In genomic region chr10:43420369-43421200, GRCh38 we compare ENCODE assay signal across 9 cellular contexts. TPM values are rescaled to one million over a fixed set of nuclear protein-coding genes. Genes with fewer than 3 reads are reported as not detected.
DNase-seq lines count a peak whose midpoint lies in the region; ATAC-seq, FAIRE-seq and TF ChIP-seq lines count a peak whose summit lies in the region.
"Had no signal": no experiment of that assay in that cellular context is flagged by ENCODE, and none has a peak within 500 bp of the region (broad histone marks: within the 10 kb centered on the region; RNA-seq: fewer than 3 reads in every experiment).

No MANE protein-coding gene starts in this region.

- no peaks in the 10 kb centered on the region for H3K9me1 ChIP-seq in endothelial cell of umbilical vein (replicated peaks; ENCODE audit: control insufficient read depth, extremely low read depth, insufficient read depth, low read length)

- no peaks in the 10 kb centered on the region for H3K79me2 ChIP-seq in endothelial cell of umbilical vein (ENCODE audit: control insufficient read depth, insufficient read depth, low read length)

- H3K36me3 ChIP-seq in BJ (ENCODE audit: control insufficient read depth, insufficient read depth, low read length) (no peaks in the 10 kb centered on the region), endothelial cell of umbilical vein (ENCODE audit: control insufficient read depth in 2 of 2, extremely low read depth in 1 of 2, insufficient read depth in 2 of 2, low read length in 2 of 2) (no peaks in the 10 kb centered on the region)

- H3K4me1 ChIP-seq in endothelial cell of umbilical vein (ENCODE audit: control insufficient read depth, extremely low read depth, insufficient read depth, low read length) = peaks cover 16% of the 10 kb centered on the region

- peak overlapping the region; percentile 72 for H3K9ac ChIP-seq in endothelial cell of umbilical vein (replicated peaks; ENCODE audit: extremely low read depth, insufficient read depth, low read length)

- H3K9me3 ChIP-seq in endothelial cell of umbilical vein (replicated peaks; ENCODE audit: control insufficient read depth, insufficient read depth, low read length) = no peaks in the 10 kb centered on the region

- ATAC-seq in GM19023 (IDR thresholded peaks at IDR 0.05; ENCODE audit: unreplicated experiment) (peak; percentile 87), HG03159 (IDR thresholded peaks at IDR 0.05; ENCODE audit: unreplicated experiment) (peak; percentile 76)

- H3K27me3 ChIP-seq in BJ (ENCODE audit: control insufficient read depth, insufficient read depth, low read length) (no peaks in the 10 kb centered on the region), endothelial cell of umbilical vein (ENCODE audit: control insufficient read depth in 2 of 2, insufficient read depth in 2 of 2, low read length in 2 of 2) (no peaks in the 10 kb centered on the region)

- no peaks in the 10 kb centered on the region for H3K36me3 Mint-ChIP-seq in mesothelial cell of epicardium

- peak overlapping the region; percentile 86 for H2AFZ ChIP-seq in endothelial cell of umbilical vein (ENCODE audit: low read depth, low read length)

- TSS peak; percentile 58 for BruUV-seq in endothelial cell of umbilical vein (replicated peaks; lab: Mats Ljungman, UMichigan)

- H3K27ac Mint-ChIP-seq in mesothelial cell of epicardium = peak overlapping the region; percentile 92

- H3K27ac ChIP-seq in endothelial cell of umbilical vein (ENCODE audit: insufficient read depth, low read depth, low read length) = peak overlapping the region; percentile 68

- dilution Hi-C loops in endothelial cell of umbilical vein (cut with MboI; ENCODE audit: extremely low pct_ligation_motif_present, low sequenced_read_pairs) = no loop called here

- H3K27me3 Mint-ChIP-seq in mesothelial cell of epicardium (ENCODE audit: low read depth) = no peaks in the 10 kb centered on the region

- POLR2A ChIA-PET in BJ (lab: Charles Lee) (no interaction called here), endothelial cell of umbilical vein (lab: Charles Lee) (interaction anchor here (0.6 to 1.4 kb wide), 3 partner anchors 11 to 20 kb away, joined by 3 to 6 read pairs (median 4); partner anchors contain the start of genes HNRNPF and ZNF487)

- peak overlapping the region; percentile 40 for H3K4me3 ChIP-seq in BJ (ENCODE audit: low read depth, low read length)
- H3K4me3 ChIP-seq in endothelial cell of umbilical vein (replicated peaks in 1 of 3; ENCODE audit: insufficient read depth in 1 of 3, low read depth in 1 of 3, low read length in 3 of 3) = peak overlapping the region; percentile 11 to 51 (median 37)

- peak; percentile 68 for TF ChIP-seq POLR2A in endothelial cell of umbilical vein (IDR thresholded peaks at IDR 0.05; ENCODE audit: low read depth, low read length)

- H3K4me1 Mint-ChIP-seq in mesothelial cell of epicardium = peaks cover 14% of the 10 kb centered on the region

- DNase-seq in BJ (ENCODE audit: low read depth) (peak; percentile 30), NOMO-1 treated with DMSO at 0.1 percent for 48 hours (lab: John Stamatoyannopoulos, UW; ENCODE audit: unreplicated experiment) (peak; percentile 89), endothelial cell of umbilical vein (ENCODE audit: low read depth, low spot score) (peak; percentile 84), mesothelial cell of epicardium (ENCODE audit: low spot score in 2 of 2, unreplicated experiment in 2 of 2) (peak; percentile 73 to 85)
- peak; percentile 91 for DNase-seq in activated CD8-positive, alpha-beta memory T cell treated with anti-CD3 and anti-CD28 coated beads, Interleukin-2, amount 50 U/mL, for 48 hours
- DNase-seq in stimulated activated CD8-positive, alpha-beta memory T cell treated with anti-CD3 and anti-CD28 coated beads, Interleukin-2, amount 100 ng/mL, for 48 hours (ENCODE audit: low read depth in 2 of 2) = peak; percentile 85 to 87

- peak overlapping the region; percentile 76 for H3K4me2 ChIP-seq in endothelial cell of umbilical vein (ENCODE audit: insufficient read depth, low read length)

- FAIRE-seq in endothelial cell of umbilical vein (lab: Jason Lieb, UNC) = peak; percentile 78
- FAIRE-seq: colon had no signal

- peak overlapping the region; percentile 81 for H3K4me3 Mint-ChIP-seq in mesothelial cell of epicardium

- no peaks in the 10 kb centered on the region for H3K9me3 Mint-ChIP-seq in mesothelial cell of epicardium

- intact Hi-C loops in endothelial cell of umbilical vein (cut with micrococcal nuclease) = loop anchor here (1.0 kb wide), 3 partner anchors 11 to 23 kb away; partner anchors contain the start of gene HNRNPF

- CTCF ChIA-PET in BJ (lab: Yijun Ruan, JAX) = interaction anchor here (0.7 kb wide), 1 partner anchor 36 kb away, joined by 3 read pairs; no protein-coding TSS in a partner anchor
- CTCF ChIA-PET in endothelial cell of umbilical vein (lab: Charles Lee) = interaction anchor here (1.3 to 2.1 kb wide), 3 partner anchors 11 to 24 kb away, joined by 4 to 8 read pairs (median 6); partner anchors contain the start of gene HNRNPF

- H4K20me1 ChIP-seq in endothelial cell of umbilical vein (replicated peaks; ENCODE audit: control insufficient read depth, extremely low read depth, insufficient read depth, low read length) = no peaks in the 10 kb centered on the region

- TF ChIP-seq CTCF in BJ (IDR thresholded peaks at IDR 0.05; ENCODE audit: insufficient read depth, low read depth, low read length) = peak; percentile 21; the same call in 1 of the 2 replicates
- TF ChIP-seq CTCF in endothelial cell of umbilical vein (IDR thresholded peaks at IDR 0.05; ENCODE audit: extremely low read depth in 1 of 2, insufficient read depth in 1 of 2, low read depth in 1 of 2, low read length in 2 of 2) = peak in 1 of 2 donors; percentile 23
- no peak for TF ChIP-seq CTCF in mesothelial cell of epicardium (IDR thresholded peaks at IDR 0.05; ENCODE audit: unreplicated experiment)

TF ChIP-seq in endothelial cell of umbilical vein, 7 proteins besides CTCF, POLR2A, EP300 and RAD21:
- no peak for TF ChIP-seq GATA2 (IDR thresholded peaks at IDR 0.05; ENCODE audit: insufficient read depth, insufficient read length, low read depth, low read length)
- TF ChIP-seq MAX (IDR thresholded peaks at IDR 0.05; ENCODE audit: insufficient read depth, insufficient read length) = peak; percentile 76
- peak; percentile 89 for TF ChIP-seq POLR2AphosphoS5 (IDR thresholded peaks at IDR 0.05; ENCODE audit: insufficient read depth, low read depth, low read length)
- no peak for TF ChIP-seq JUN (IDR thresholded peaks at IDR 0.05; ENCODE audit: borderline replicate concordance, insufficient read depth, insufficient read length, low read depth)
- no peak for TF ChIP-seq EZH2 (IDR thresholded peaks at IDR 0.05; ENCODE audit: borderline replicate concordance, low read depth, low read length, severe bottlenecking)
TF ChIP-seq in endothelial cell of umbilical vein: peak in this region for 2.

RNA-seq across cellular contexts. Expression of gene HNRNPF, which starts 11.6 kb away (rescaled TPM):
- polyA plus RNA-seq in BJ (2011; rRNA removed) = 165 and 172 TPM in 2 replicates
- 93.3 and 138 TPM in 2 replicates for polyA minus RNA-seq in BJ (2011; rRNA and poly(A)+ RNA removed)
- 215 and 230 TPM in 2 replicates for total RNA-seq in endothelial cell of umbilical vein
- polyA plus RNA-seq in endothelial cell of umbilical vein = 126 and 144 TPM in 2 replicates
- 163 and 177 TPM in 2 replicates for polyA plus RNA-seq in endothelial cell of umbilical vein (2011; cell fraction: cytosol; rRNA removed)
- 125 and 146 TPM in 2 replicates for polyA plus RNA-seq in endothelial cell of umbilical vein (2011; cell fraction: nucleus; rRNA removed)
- polyA plus RNA-seq in endothelial cell of umbilical vein (2012) = 152 and 181 TPM in 2 replicates
- 192 and 223 TPM in 2 replicates for polyA minus RNA-seq in endothelial cell of umbilical vein
- polyA minus RNA-seq in endothelial cell of umbilical vein (2011; cell fraction: cytosol; rRNA and poly(A)+ RNA removed) = 119 TPM
- 38.1 and 40.2 TPM in 2 replicates for polyA minus RNA-seq in endothelial cell of umbilical vein (2011; cell fraction: nucleus; rRNA and poly(A)+ RNA removed)
- 163 to 169 TPM (median 165 TPM) in 3 replicates for total RNA-seq in mesothelial cell of epicardium

RNA-seq across cellular contexts. Expression of gene ZNF487, which starts 16.3 kb away (rescaled TPM):
- polyA plus RNA-seq in BJ (2011; rRNA removed) = 4.5 and 4.9 TPM in 2 replicates
- polyA minus RNA-seq in BJ (2011; rRNA and poly(A)+ RNA removed) = 4.9 and 6.7 TPM in 2 replicates
- total RNA-seq in endothelial cell of umbilical vein = 2.6 and 3.0 TPM in 2 replicates
- 2.1 and 24.0 TPM in 2 replicates for polyA plus RNA-seq in endothelial cell of umbilical vein
- polyA plus RNA-seq in endothelial cell of umbilical vein (2011; cell fraction: cytosol; rRNA removed) = 2.7 and 2.9 TPM in 2 replicates
- 2.3 and 3.4 TPM in 2 replicates for polyA plus RNA-seq in endothelial cell of umbilical vein (2011; cell fraction: nucleus; rRNA removed)
- polyA plus RNA-seq in endothelial cell of umbilical vein (2012) = 2.3 and 3.3 TPM in 2 replicates
- 1.0 and 2.4 TPM in 2 replicates for polyA minus RNA-seq in endothelial cell of umbilical vein
- 2.6 TPM for polyA minus RNA-seq in endothelial cell of umbilical vein (2011; cell fraction: cytosol; rRNA and poly(A)+ RNA removed)
- 2.5 and 3.3 TPM in 2 replicates for polyA minus RNA-seq in endothelial cell of umbilical vein (2011; cell fraction: nucleus; rRNA and poly(A)+ RNA removed)
- total RNA-seq in mesothelial cell of epicardium = 2.7 to 3.4 TPM (median 2.8 TPM) in 3 replicates

RNA-seq across cellular contexts. Expression of gene FXYD4, which starts 49.1 kb away (rescaled TPM):
- polyA plus RNA-seq in BJ (2011; rRNA removed) = not detected in 2 replicates
- not detected in 2 replicates for polyA minus RNA-seq in BJ (2011; rRNA and poly(A)+ RNA removed)
- total RNA-seq in endothelial cell of umbilical vein = not detected in 2 replicates
- not detected in 2 replicates for polyA plus RNA-seq in endothelial cell of umbilical vein
- not detected in 2 replicates for polyA plus RNA-seq in endothelial cell of umbilical vein (2011; cell fraction: cytosol; rRNA removed)
- not detected in 2 replicates for polyA plus RNA-seq in endothelial cell of umbilical vein (2011; cell fraction: nucleus; rRNA removed)
- not detected in 2 replicates for polyA plus RNA-seq in endothelial cell of umbilical vein (2012)
- polyA minus RNA-seq in endothelial cell of umbilical vein = not detected in 2 replicates
- polyA minus RNA-seq in endothelial cell of umbilical vein (2011; cell fraction: cytosol; rRNA and poly(A)+ RNA removed) = not detected
- polyA minus RNA-seq in endothelial cell of umbilical vein (2011; cell fraction: nucleus; rRNA and poly(A)+ RNA removed) = not detected in 2 replicates
- not detected in 3 replicates for total RNA-seq in mesothelial cell of epicardium

Comparison
In these comparisons a context has a peak if more than half of its experiments do, and no peak if none do; other contexts are left out.
1. Peak in every context shown above with its lines: DNase-seq, ATAC-seq, H3K4me3 ChIP-seq and H3K27ac ChIP-seq.
2. DNase-seq: peak in every context shown above with its lines; median percentile 91 in activated CD8-positive, alpha-beta memory T cell treated with anti-CD3 and anti-CD28 coated beads, Interleukin-2, amount 50 U/mL, for 48 hours; 89 in NOMO-1 treated with DMSO at 0.1 percent for 48 hours; 86 in stimulated activated CD8-positive, alpha-beta memory T cell treated with anti-CD3 and anti-CD28 coated beads, Interleukin-2, amount 100 ng/mL, for 48 hours; 84 in endothelial cell of umbilical vein; 79 in mesothelial cell of epicardium; 30 in BJ.